In genomic region chr2:105782123-105782522, GRCh38 we compare ENCODE assay signal across 13 cellular contexts. TPM values are rescaled to one million over a fixed set of nuclear protein-coding genes. Genes with fewer than 3 reads are reported as not detected.
DNase-seq lines count a peak whose midpoint lies in the region; ATAC-seq and TF ChIP-seq lines count a peak whose summit lies in the region.
"Had no signal": no experiment of that assay in that cellular context is flagged by ENCODE, and none has a peak within 500 bp of the region (broad histone marks: within the 10 kb centered on the region; RNA-seq: fewer than 3 reads in every experiment).

No MANE protein-coding gene starts in this region.

- no peak overlapping the region for H3K9ac ChIP-seq in MM.1S (ENCODE audit: low read length)

- H3K4me3 ChIP-seq in heart left ventricle (no peak overlapping the region), MM.1S (ENCODE audit: low read length) (no peak overlapping the region), GM23338 (no peak overlapping the region)
- H3K4me3 ChIP-seq: SJSA1, vagina had no signal

- ATAC-seq in heart left ventricle, result no peak
- no peak for ATAC-seq in stimulated activated naive B cell treated with anti-CD40 and anti-IgM and Interleukin-4, amounts not matched to agents 10 μg/mL and 1 μg/mL and 100 μg/mL, for 72 hours (replicated peaks)
- ATAC-seq in GM23338, result no peak
- no peak for ATAC-seq in HG02870 (IDR thresholded peaks at IDR 0.05; ENCODE audit: unreplicated experiment)

- 84 to 90% (median 89%) methylated on average over 6 of the region's 6 CpGs for WGBS in heart left ventricle, 4 donors

- H3K9me3 Mint-ChIP-seq in activated naive CD8-positive, alpha-beta T cell treated with anti-CD3 and anti-CD28 coated beads for 36 hours, result no peaks in the 10 kb centered on the region
- no peaks in the 10 kb centered on the region for H3K9me3 Mint-ChIP-seq in stimulated activated naive B cell treated with anti-CD40 and anti-IgM and Interleukin-4, amounts not matched to agents 10 μg/mL and 1 μg/mL and 100 μg/mL, for 72 hours
- H3K9me3 Mint-ChIP-seq in type B pancreatic cell (no peaks in the 10 kb centered on the region), GM23338 (no peaks in the 10 kb centered on the region; the same call in 2 of the 3 replicates)

- H4K20me1 ChIP-seq in MM.1S (ENCODE audit: insufficient read depth, low read length) (peaks cover 44% of the 10 kb centered on the region; the same call in 1 of the 2 replicates), GM23338 (replicated peaks; ENCODE audit: insufficient read depth) (peaks cover 53% of the 10 kb centered on the region)

- H3K79me2 ChIP-seq in MM.1S (ENCODE audit: low read length), result peaks cover 100% of the 10 kb centered on the region
- H3K79me2 ChIP-seq in GM23338 (replicated peaks; ENCODE audit: insufficient read depth), result peaks cover 94% of the 10 kb centered on the region

- peak overlapping the region; percentile 84 for H3K27ac Mint-ChIP-seq in activated naive CD8-positive, alpha-beta T cell treated with anti-CD3 and anti-CD28 coated beads for 36 hours
- peak overlapping the region; percentile 89 for H3K27ac Mint-ChIP-seq in stimulated activated naive B cell treated with anti-CD40 and anti-IgM and Interleukin-4, amounts not matched to agents 10 μg/mL and 1 μg/mL and 100 μg/mL, for 72 hours
- H3K27ac Mint-ChIP-seq in type B pancreatic cell, result no peak overlapping the region
- H3K27ac Mint-ChIP-seq in GM23338, result no peak overlapping the region

- H3K4me1 Mint-ChIP-seq in activated naive CD8-positive, alpha-beta T cell treated with anti-CD3 and anti-CD28 coated beads for 36 hours, result peaks cover 91% of the 10 kb centered on the region
- H3K4me1 Mint-ChIP-seq in stimulated activated naive B cell treated with anti-CD40 and anti-IgM and Interleukin-4, amounts not matched to agents 10 μg/mL and 1 μg/mL and 100 μg/mL, for 72 hours, result peaks cover 57 to 96% of the 10 kb centered on the region in 2 donors
- peaks cover 45% of the 10 kb centered on the region for H3K4me1 Mint-ChIP-seq in type B pancreatic cell (ENCODE audit: unreplicated experiment)
- H3K4me1 Mint-ChIP-seq in GM23338, result peaks cover 62% of the 10 kb centered on the region

- peaks cover 35% of the 10 kb centered on the region for H3K36me3 Mint-ChIP-seq in activated naive CD8-positive, alpha-beta T cell treated with anti-CD3 and anti-CD28 coated beads for 36 hours
- H3K36me3 Mint-ChIP-seq in stimulated activated naive B cell treated with anti-CD40 and anti-IgM and Interleukin-4, amounts not matched to agents 10 μg/mL and 1 μg/mL and 100 μg/mL, for 72 hours, result peaks cover 32 to 53% of the 10 kb centered on the region in 2 donors
- H3K36me3 Mint-ChIP-seq in type B pancreatic cell (peaks cover 4% of the 10 kb centered on the region), GM23338 (ENCODE audit: low read depth) (no peaks in the 10 kb centered on the region)

- H3K9me3 ChIP-seq in heart left ventricle, result no peaks in the 10 kb centered on the region
- no peaks in the 10 kb centered on the region for H3K9me3 ChIP-seq in MM.1S (replicated peaks; ENCODE audit: insufficient read depth, low read length)
- H3K9me3 ChIP-seq: SJSA1, vagina had no signal

- H3K36me3 ChIP-seq in heart left ventricle (peaks cover 0 to 14% (median 0%) of the 10 kb centered on the region in 9 donors), MM.1S (replicated peaks; ENCODE audit: insufficient read depth, low read length) (no peaks in the 10 kb centered on the region), GM23338 (ENCODE audit: insufficient read depth) (no peaks in the 10 kb centered on the region)
- H3K36me3 ChIP-seq: SJSA1, vagina had no signal

- DNase-seq in cardiac septum (ENCODE audit: low spot score), result peak; percentile 22
- no peak for DNase-seq in heart left ventricle
- no peak for DNase-seq in MM.1S
- no peak for DNase-seq in activated naive CD8-positive, alpha-beta T cell treated with anti-CD3 and anti-CD28 coated beads for 36 hours
- no peak for DNase-seq in stimulated activated naive B cell treated with anti-CD40 and anti-IgM and Interleukin-4, amounts not matched to agents 10 μg/mL and 1 μg/mL and 100 μg/mL, for 72 hours
- DNase-seq in type B pancreatic cell (ENCODE audit: extremely low spot score, unreplicated experiment), result no peak
- DNase-seq in GM23338 (ENCODE audit: low spot score), result no peak
- DNase-seq: caudate nucleus, NCI-H1048, NCI-H524 treated with DMSO at 0.1 percent for 48 hours had no signal

- H3K4me1 ChIP-seq in heart left ventricle (peaks cover 4 to 74% (median 43%) of the 10 kb centered on the region in 12 donors), MM.1S (ENCODE audit: low read length) (peaks cover 13% of the 10 kb centered on the region), GM23338 (ENCODE audit: insufficient read depth) (peaks cover 17% of the 10 kb centered on the region)

- H3K4me2 ChIP-seq in MM.1S (ENCODE audit: low read depth, low read length), result no peak overlapping the region
- no peak overlapping the region for H3K4me2 ChIP-seq in GM23338

- TF ChIP-seq CTCF in heart left ventricle (IDR thresholded peaks at IDR 0.05) (peak in 1 of 12 donors; percentile 24), MM.1S (IDR thresholded peaks at IDR 0.05; ENCODE audit: low read length) (peak; percentile 12; the same call in 1 of the 2 replicates), type B pancreatic cell (conservative IDR thresholded peaks at IDR 0.05) (no peak), GM23338 (conservative IDR thresholded peaks at IDR 0.05; ENCODE audit: low read depth in 2 of 2) (0 out of 4 replicates have a peak, but pooled peaks of 1 of the 2 experiments have one; percentile 11)

- TF ChIP-seq POLR2A in heart left ventricle (IDR thresholded peaks at IDR 0.05), result no peak

- H3K9me2 ChIP-seq in MM.1S (replicated peaks; ENCODE audit: insufficient read depth, low read length), result no peaks in the 10 kb centered on the region
- H3K9me2 ChIP-seq in GM23338 (ENCODE audit: insufficient read depth), result no peaks in the 10 kb centered on the region

- H3K27me3 Mint-ChIP-seq in activated naive CD8-positive, alpha-beta T cell treated with anti-CD3 and anti-CD28 coated beads for 36 hours, result no peaks in the 10 kb centered on the region
- no peaks in the 10 kb centered on the region for H3K27me3 Mint-ChIP-seq in stimulated activated naive B cell treated with anti-CD40 and anti-IgM and Interleukin-4, amounts not matched to agents 10 μg/mL and 1 μg/mL and 100 μg/mL, for 72 hours
- H3K27me3 Mint-ChIP-seq in type B pancreatic cell (no peaks in the 10 kb centered on the region), GM23338 (ENCODE audit: insufficient read depth, low read depth, poor library complexity) (peaks cover 13% of the 10 kb centered on the region)

- H2AFZ ChIP-seq in MM.1S (ENCODE audit: low read length), result no peak overlapping the region
- H2AFZ ChIP-seq in GM23338, result no peak overlapping the region

- H3F3A ChIP-seq in MM.1S (ENCODE audit: insufficient read depth, low read length) (peaks cover 6% of the 10 kb centered on the region; the same call in 1 of the 2 replicates), GM23338 (replicated peaks; ENCODE audit: low read depth) (no peaks in the 10 kb centered on the region)

- peak overlapping the region; percentile 59 for H3K4me3 Mint-ChIP-seq in activated naive CD8-positive, alpha-beta T cell treated with anti-CD3 and anti-CD28 coated beads for 36 hours
- no peak overlapping the region for H3K4me3 Mint-ChIP-seq in stimulated activated naive B cell treated with anti-CD40 and anti-IgM and Interleukin-4, amounts not matched to agents 10 μg/mL and 1 μg/mL and 100 μg/mL, for 72 hours
- H3K4me3 Mint-ChIP-seq in type B pancreatic cell, result no peak overlapping the region
- H3K4me3 Mint-ChIP-seq in GM23338, result no peak overlapping the region

- H3K27me3 ChIP-seq in heart left ventricle (no peaks in the 10 kb centered on the region), MM.1S (replicated peaks; ENCODE audit: insufficient read depth, low read length) (no peaks in the 10 kb centered on the region), GM23338 (ENCODE audit: insufficient read depth) (no peaks in the 10 kb centered on the region)
- H3K27me3 ChIP-seq: SJSA1, vagina had no signal

- intact Hi-C loops in cardiac septum (cut with DNase I), result no loop called here
- intact Hi-C loops in heart left ventricle (cut with DNase I), result loop anchor here in 1 of 10 donors (10.0 kb wide), 1 partner anchor 303 kb away; no protein-coding TSS in a partner anchor

- no peak overlapping the region for H3K27ac ChIP-seq in heart left ventricle
- H3K27ac ChIP-seq in MM.1S (ENCODE audit: low read length), result no peak overlapping the region
- H3K27ac ChIP-seq in GM23338 (ENCODE audit: low read depth), result no peak overlapping the region
- H3K27ac ChIP-seq: SJSA1, vagina had no signal

TF ChIP-seq in GM23338, 12 proteins besides CTCF, POLR2A, EP300 and RAD21 (continues in another document):
- no peak for TF ChIP-seq EZH2 (IDR thresholded peaks at IDR 0.05; ENCODE audit: low read depth, unreplicated experiment)
- TF ChIP-seq ZNF114 (CRISPR knock-in tag; IDR thresholded peaks at IDR 0.05), result no peak
- no peak for TF ChIP-seq POLR2AphosphoS5 (IDR thresholded peaks at IDR 0.05; ENCODE audit: low read depth)
- no peak for TF ChIP-seq ETS1 (IDR thresholded peaks at IDR 0.05)
- no peak for TF ChIP-seq NANOG (IDR thresholded peaks at IDR 0.05; ENCODE audit: borderline replicate concordance)
- no peak for TF ChIP-seq JUNB (IDR thresholded peaks at IDR 0.05; ENCODE audit: unreplicated experiment)
- TF ChIP-seq STAT1 (IDR thresholded peaks at IDR 0.05; ENCODE audit: unreplicated experiment), result no peak
- TF ChIP-seq ZNF331 (CRISPR knock-in tag; IDR thresholded peaks at IDR 0.05; ENCODE audit: low read depth), result no peak

RNA-seq across cellular contexts. Expression of gene NCK2, which starts 37.4 kb away (rescaled TPM):
- total RNA-seq in cardiac septum (33.2 TPM), heart left ventricle (10 to 100 TPM; 28.4 to 54.2 (median 35.0) TPM), type B pancreatic cell (ENCODE audit: low replicate concordance) (86.4 and 103 TPM in 2 replicates)
- polyA plus RNA-seq in heart left ventricle (10 to 100 TPM; 22.6 to 23.9 TPM), GM23338 (2016; fragmentation: Nextera tagmentation; extraction: Ambion mirVana) (26.9 and 28.4 TPM in 2 replicates)
- 10 to 100 TPM; 76.1 to 78.1 TPM for total RNA-seq in activated naive CD8-positive, alpha-beta T cell treated with anti-CD3 and anti-CD28 coated beads for 36 hours
- 59.9 and 62.4 TPM in 2 replicates for total RNA-seq in GM23338 (2014; rRNA removed; shearing (Covaris generic))

Comparison
In these comparisons a context has a peak if more than half of its experiments do, and no peak if none do; other contexts are left out.
1. H3K27ac Mint-ChIP-seq: peak in activated naive CD8-positive, alpha-beta T cell treated with anti-CD3 and anti-CD28 coated beads for 36 hours (single experiment) and stimulated activated naive B cell treated with anti-CD40 and anti-IgM and Interleukin-4, amounts not matched to agents 10 μg/mL and 1 μg/mL and 100 μg/mL, for 72 hours (single experiment); none in type B pancreatic cell (single experiment) and GM23338 (single experiment).